In genomic region chr11:33158596-33158995, GRCh38 we compare ENCODE assay signal across 10 cellular contexts. TPM values are rescaled to one million over a fixed set of nuclear protein-coding genes. Genes with fewer than 3 reads are reported as not detected.
DNase-seq lines count a peak whose midpoint lies in the region; ATAC-seq and TF ChIP-seq lines count a peak whose summit lies in the region.
"Had no signal": no experiment of that assay in that cellular context is flagged by ENCODE, and none has a peak within 500 bp of the region (broad histone marks: within the 10 kb centered on the region; RNA-seq: fewer than 3 reads in every experiment).

No MANE protein-coding gene starts in this region.

- H3K9ac ChIP-seq in IMR-90 (ENCODE audit: low read depth, low read length), result no peak overlapping the region

- H3K4me1 ChIP-seq in CD8-positive, alpha-beta memory T cell (ENCODE audit: insufficient read depth, low read length), result peaks cover 44% of the 10 kb centered on the region
- H3K4me1 ChIP-seq in IMR-90 (ENCODE audit: control insufficient read depth, insufficient read depth, low read length), result peaks cover 6% of the 10 kb centered on the region
- peaks cover 11 to 23% of the 10 kb centered on the region in 2 donors for H3K4me1 ChIP-seq in naive thymus-derived CD4-positive, alpha-beta T cell (ENCODE audit: control insufficient read depth in 2 of 2, insufficient read depth in 2 of 2, low read length in 2 of 2)

- H3K4ac ChIP-seq in IMR-90 (ENCODE audit: low read depth, low read length), result no peak overlapping the region

- no peak for TF ChIP-seq POLR2A in IMR-90 (IDR thresholded peaks at IDR 0.05; ENCODE audit: low read depth, low read length)

- H2BK5ac ChIP-seq in IMR-90 (ENCODE audit: low read depth, low read length, poor library complexity, severe bottlenecking), result no peak overlapping the region

- H3K18ac ChIP-seq in IMR-90 (ENCODE audit: low read depth, low read length), result no peak overlapping the region

- H3K23ac ChIP-seq in IMR-90 (ENCODE audit: low read depth, low read length), result peak overlapping the region; percentile 76; the same call in 1 of the 2 replicates

- H2AK9ac ChIP-seq in IMR-90 (replicated peaks; ENCODE audit: low read depth, low read length, poor library complexity), result no peak overlapping the region

- 0 out of 2 replicates have a peak overlapping the region, but pooled peaks have one; percentile 22 for H3K14ac ChIP-seq in IMR-90 (replicated peaks; ENCODE audit: low read depth, low read length)

- CTCF ChIA-PET in CD8-positive, alpha-beta memory T cell (lab: Charles Lee), result no interaction called here
- CTCF ChIA-PET in IMR-90 (lab: Yijun Ruan, JAX), result no interaction called here
- CTCF ChIA-PET in naive thymus-derived CD4-positive, alpha-beta T cell (lab: Charles Lee), result no interaction called here

- no peaks in the 10 kb centered on the region for H3K36me3 ChIP-seq in CD8-positive, alpha-beta memory T cell (ENCODE audit: insufficient read depth, low read length)
- no peaks in the 10 kb centered on the region for H3K36me3 ChIP-seq in IMR-90 (ENCODE audit: control insufficient read depth, insufficient read depth, low read length)
- peaks cover 0 to 9% (median 0%) of the 10 kb centered on the region in 3 experiments for H3K36me3 ChIP-seq in naive thymus-derived CD4-positive, alpha-beta T cell (ENCODE audit: control insufficient read depth in 2 of 3, insufficient read depth in 3 of 3, low read length in 3 of 3)

- no peaks in the 10 kb centered on the region for H3K9me3 ChIP-seq in CD8-positive, alpha-beta memory T cell (ENCODE audit: low read length)
- H3K9me3 ChIP-seq in IMR-90 (ENCODE audit: control insufficient read depth, insufficient read depth, low read length), result no peaks in the 10 kb centered on the region
- no peaks in the 10 kb centered on the region for H3K9me3 ChIP-seq in naive thymus-derived CD4-positive, alpha-beta T cell (ENCODE audit: control insufficient read depth in 2 of 3, low read length in 3 of 3)

- no CpG with 5 or more reads among the region's 1 CpG for WGBS in IMR-90 (ENCODE audit: extremely low coverage in 2 of 2, insufficient read length in 1 of 2), 2 experiments

- H4K5ac ChIP-seq in IMR-90 (ENCODE audit: low read depth, low read length), result no peak overlapping the region

- H3K56ac ChIP-seq in IMR-90 (ENCODE audit: extremely low read depth, insufficient read depth, low read length), result no peak overlapping the region

- H3K27ac Mint-ChIP-seq in CD8-positive, alpha-beta memory T cell, result peak overlapping the region in 5 of 8 donors; percentile 31 to 79 (median 59)
- H3K27ac Mint-ChIP-seq in activated naive CD8-positive, alpha-beta T cell treated with anti-CD3 and anti-CD28 coated beads, Interleukin-2, amount 50 U/mL, for 24 hours, result no peak overlapping the region
- H3K27ac Mint-ChIP-seq in naive thymus-derived CD4-positive, alpha-beta T cell, result peak overlapping the region in 6 of 9 donors; percentile 5 to 90 (median 56)

- dilution Hi-C loops in IMR-90 (cut with HindIII; ENCODE audit: low sequenced_read_pairs, unreplicated experiment), result no loop called here

- H3K9me3 Mint-ChIP-seq in CD8-positive, alpha-beta memory T cell, result peaks cover 0 to 2% (median 0%) of the 10 kb centered on the region in 5 donors
- no peaks in the 10 kb centered on the region for H3K9me3 Mint-ChIP-seq in activated naive CD8-positive, alpha-beta T cell treated with anti-CD3 and anti-CD28 coated beads, Interleukin-2, amount 50 U/mL, for 24 hours
- H3K9me3 Mint-ChIP-seq in naive thymus-derived CD4-positive, alpha-beta T cell, result peaks cover 0 to 1% (median 0%) of the 10 kb centered on the region in 11 donors

- H3K79me1 ChIP-seq in IMR-90 (ENCODE audit: low read depth in 1 of 2, low read length in 2 of 2), result peaks cover 2 to 23% of the 10 kb centered on the region in 2 experiments; a peak in 2 of 4 replicates

- POLR2A ChIA-PET in CD8-positive, alpha-beta memory T cell (lab: Charles Lee), result no interaction called here
- POLR2A ChIA-PET in IMR-90 (lab: Charles Lee; ENCODE audit: unreplicated experiment), result no interaction called here
- POLR2A ChIA-PET in naive thymus-derived CD4-positive, alpha-beta T cell (lab: Charles Lee), result interaction anchor here (0.7 kb wide), 1 partner anchor 10 kb away, joined by 3 read pairs; no protein-coding TSS in a partner anchor

- no peak overlapping the region for H2BK15ac ChIP-seq in IMR-90 (ENCODE audit: low read depth, low read length)

- H2BK120ac ChIP-seq in IMR-90 (ENCODE audit: low read depth, low read length), result no peak overlapping the region

- BruUV-seq in IMR-90 (replicated peaks; lab: Mats Ljungman, UMichigan), result no TSS peak

- peaks cover 3 to 30% (median 3%) of the 10 kb centered on the region in 3 donors for H3K36me3 Mint-ChIP-seq in CD8-positive, alpha-beta memory T cell
- H3K36me3 Mint-ChIP-seq in activated naive CD8-positive, alpha-beta T cell treated with anti-CD3 and anti-CD28 coated beads, Interleukin-2, amount 50 U/mL, for 24 hours (ENCODE audit: low read depth), result peaks cover 46% of the 10 kb centered on the region
- peaks cover 4 to 23% (median 20%) of the 10 kb centered on the region in 5 donors for H3K36me3 Mint-ChIP-seq in naive thymus-derived CD4-positive, alpha-beta T cell

- H3K4me2 ChIP-seq in IMR-90 (ENCODE audit: low read depth, low read length), result peak overlapping the region; percentile 17; the same call in 1 of the 2 replicates

- H3K4me3 Mint-ChIP-seq in CD8-positive, alpha-beta memory T cell, result peak overlapping the region; percentile 56 to 100 (median 95)
- H3K4me3 Mint-ChIP-seq in activated naive CD8-positive, alpha-beta T cell treated with anti-CD3 and anti-CD28 coated beads, Interleukin-2, amount 50 U/mL, for 24 hours, result peak overlapping the region; percentile 99
- peak overlapping the region; percentile 69 to 100 (median 88) for H3K4me3 Mint-ChIP-seq in naive thymus-derived CD4-positive, alpha-beta T cell

- in situ Hi-C loops in IMR-90 (cut with MboI; ENCODE audit: low sequenced_read_pairs), result loop anchor here (5.0 kb wide), 1 partner anchor 534 kb away; no protein-coding TSS in a partner anchor

- DNase-seq in CD8-positive, alpha-beta memory T cell, result no peak
- no peak for DNase-seq in IMR-90
- no peak for DNase-seq in activated naive CD8-positive, alpha-beta T cell treated with anti-CD3 and anti-CD28 coated beads, Interleukin-2, amount 50 U/mL, for 24 hours
- DNase-seq in naive thymus-derived CD4-positive, alpha-beta T cell, result no peak
- no peak for DNase-seq in activated CD4-positive, CD25-positive, alpha-beta regulatory T cell (lab: John Stamatoyannopoulos, UW)
- DNase-seq in stimulated activated CD4-positive, alpha-beta T cell treated with anti-CD3 and anti-CD28 coated beads, Interleukin-2, amount 100 ng/mL, for 48 hours, result no peak
- DNase-seq in stimulated activated CD8-positive, alpha-beta memory T cell treated with anti-CD3 and anti-CD28 coated beads, Interleukin-4, amount 100 ng/mL, for 48 hours, result no peak
- DNase-seq: islet precursor cell, NCI-H2171 treated with DMSO at 0.1 percent for 48 hours had no signal

- no peak overlapping the region for H2AK5ac ChIP-seq in IMR-90 (ENCODE audit: low read depth, low read length)

- no peaks in the 10 kb centered on the region for H3K27me3 Mint-ChIP-seq in CD8-positive, alpha-beta memory T cell
- H3K27me3 Mint-ChIP-seq in activated naive CD8-positive, alpha-beta T cell treated with anti-CD3 and anti-CD28 coated beads, Interleukin-2, amount 50 U/mL, for 24 hours, result no peaks in the 10 kb centered on the region
- H3K27me3 Mint-ChIP-seq in naive thymus-derived CD4-positive, alpha-beta T cell, result no peaks in the 10 kb centered on the region

- no peak overlapping the region for H4K91ac ChIP-seq in IMR-90 (ENCODE audit: insufficient read depth, low read depth, low read length)

- ATAC-seq in IMR-90 (ENCODE audit: low read depth) (no peak), HG02571 (IDR thresholded peaks at IDR 0.05; ENCODE audit: unreplicated experiment) (no peak)
- ATAC-seq in activated naive CD8-positive, alpha-beta T cell treated with anti-CD3 and anti-CD28 coated beads, Interleukin-2, amount 50 U/mL, for 24 hours, result no peak
- no peak for ATAC-seq in naive thymus-derived CD4-positive, alpha-beta T cell

- no peaks in the 10 kb centered on the region for H3K27me3 ChIP-seq in CD8-positive, alpha-beta memory T cell (ENCODE audit: insufficient read depth, low read length, poor library complexity, severe bottlenecking)
- no peaks in the 10 kb centered on the region for H3K27me3 ChIP-seq in IMR-90 (ENCODE audit: control insufficient read depth, insufficient read depth, low read length)
- no peaks in the 10 kb centered on the region for H3K27me3 ChIP-seq in naive thymus-derived CD4-positive, alpha-beta T cell (ENCODE audit: control insufficient read depth in 2 of 2, insufficient read depth in 2 of 2, low read length in 2 of 2)

- H2AFZ ChIP-seq in IMR-90 (replicated peaks; ENCODE audit: low read length, poor library complexity), result no peak overlapping the region

- no peak overlapping the region for H2BK20ac ChIP-seq in IMR-90 (ENCODE audit: low read depth, low read length)

- H3K9me1 ChIP-seq in IMR-90 (ENCODE audit: insufficient read depth, low read length), result 0 out of 2 replicates have a peak, but pooled peaks cover 3% of the 10 kb centered on the region

- peaks cover 55% of the 10 kb centered on the region for H4K20me1 ChIP-seq in IMR-90 (ENCODE audit: insufficient read depth, low read length)

- no peak overlapping the region for H4K8ac ChIP-seq in IMR-90 (ENCODE audit: low read depth in 2 of 2, low read length in 2 of 2)

- TF ChIP-seq CTCF in IMR-90 (conservative IDR thresholded peaks at IDR 0.05; ENCODE audit: low read depth, low read length), result no peak

- TF ChIP-seq RAD21 in IMR-90 (IDR thresholded peaks at IDR 0.05; ENCODE audit: low read length), result no peak

- H3K4me3 ChIP-seq in CD8-positive, alpha-beta memory T cell (ENCODE audit: low read length), result no peak overlapping the region
- H3K4me3 ChIP-seq in IMR-90 (ENCODE audit: insufficient read depth, low read depth, low read length), result no peak overlapping the region
- no peak overlapping the region for H3K4me3 ChIP-seq in naive thymus-derived CD4-positive, alpha-beta T cell (ENCODE audit: low read length)

- intact Hi-C loops in IMR-90 (cut with micrococcal nuclease), result no loop called here
- intact Hi-C loops in naive thymus-derived CD4-positive, alpha-beta T cell (cut with micrococcal nuclease), result no loop called here

- peaks cover 66 to 81% (median 79%) of the 10 kb centered on the region in 3 donors for H3K4me1 Mint-ChIP-seq in CD8-positive, alpha-beta memory T cell
- H3K4me1 Mint-ChIP-seq in activated naive CD8-positive, alpha-beta T cell treated with anti-CD3 and anti-CD28 coated beads, Interleukin-2, amount 50 U/mL, for 24 hours, result peaks cover 60% of the 10 kb centered on the region
- H3K4me1 Mint-ChIP-seq in naive thymus-derived CD4-positive, alpha-beta T cell, result peaks cover 53 to 84% (median 75%) of the 10 kb centered on the region in 7 donors

- H3K27ac ChIP-seq in CD8-positive, alpha-beta memory T cell (ENCODE audit: low read depth, low read length), result no peak overlapping the region
- no peak overlapping the region for H3K27ac ChIP-seq in IMR-90 (ENCODE audit: insufficient read depth, low read length)
- no peak overlapping the region for H3K27ac ChIP-seq in naive thymus-derived CD4-positive, alpha-beta T cell (ENCODE audit: low read depth, low read length)

RNA-seq across cellular contexts. Expression of gene CSTF3, which starts 2.7 kb away (rescaled TPM):
- total RNA-seq in CD8-positive, alpha-beta memory T cell, result 10 to 100 TPM; 35.3 to 37.7 TPM
- 16.5 TPM for polyA plus RNA-seq in CD8-positive, alpha-beta memory T cell
- 14.5 and 31.4 TPM in 2 replicates for total RNA-seq in IMR-90 (2012; rRNA removed)
- 18.0 and 23.4 TPM in 2 replicates for polyA plus RNA-seq in IMR-90 (2012; rRNA removed)
- 3.8 and 8.9 TPM in 2 replicates for polyA plus RNA-seq in IMR-90 (2012; cell fraction: cytosol; rRNA removed)
- polyA plus RNA-seq in IMR-90 (2012; cell fraction: nucleus; rRNA removed; ENCODE audit: low replicate concordance), result 5.1 and 40.1 TPM in 2 replicates
- total RNA-seq in naive thymus-derived CD4-positive, alpha-beta T cell, result 10 to 100 TPM; 14.6 to 38.6 (median 28.7) TPM
- polyA plus RNA-seq in naive thymus-derived CD4-positive, alpha-beta T cell, result 10 to 100 TPM; 17.8 to 23.7 TPM
